In genomic region chr21:35136586-35137254, GRCh38 we compare ENCODE assay signal across 13 cellular contexts.
DNase-seq lines count a peak whose midpoint lies in the region; ATAC-seq, FAIRE-seq and TF ChIP-seq lines count a peak whose summit lies in the region.
"Had no signal": no experiment of that assay in that cellular context is flagged by ENCODE, and none has a peak within 500 bp of the region (broad histone marks: within the 10 kb centered on the region; RNA-seq: fewer than 3 reads in every experiment).

No MANE protein-coding gene starts in this region.

- H3K79me2 ChIP-seq in astrocyte (ENCODE audit: insufficient read depth, low read length), result no peaks in the 10 kb centered on the region

- H3K9me3 ChIP-seq in astrocyte (ENCODE audit: insufficient read depth, low read depth, low read length), result no peaks in the 10 kb centered on the region

- no peaks in the 10 kb centered on the region for H3K27me3 Mint-ChIP-seq in activated naive CD8-positive, alpha-beta T cell
- no peaks in the 10 kb centered on the region for H3K27me3 Mint-ChIP-seq in activated naive CD8-positive, alpha-beta T cell treated with anti-CD3 and anti-CD28 coated beads for 36 hours
- no peaks in the 10 kb centered on the region for H3K27me3 Mint-ChIP-seq in astrocyte (ENCODE audit: low read depth, unreplicated experiment)
- H3K27me3 Mint-ChIP-seq: T-cell had no signal

- H3K9me3 Mint-ChIP-seq in activated naive CD8-positive, alpha-beta T cell (ENCODE audit: low read depth), result no peaks in the 10 kb centered on the region
- H3K9me3 Mint-ChIP-seq in activated naive CD8-positive, alpha-beta T cell treated with anti-CD3 and anti-CD28 coated beads for 36 hours, result no peaks in the 10 kb centered on the region
- H3K9me3 Mint-ChIP-seq in astrocyte (ENCODE audit: unreplicated experiment), result peaks cover 2% of the 10 kb centered on the region
- H3K9me3 Mint-ChIP-seq: T-cell had no signal

- no peaks in the 10 kb centered on the region for H3K36me3 ChIP-seq in astrocyte (ENCODE audit: insufficient read depth, low read length)

- H3K27me3 ChIP-seq in astrocyte (ENCODE audit: insufficient read depth, low read length), result no peaks in the 10 kb centered on the region

- peak overlapping the region; percentile 58 for H2AFZ ChIP-seq in astrocyte (ENCODE audit: low read depth, low read length)

- H3K4me1 ChIP-seq in astrocyte (ENCODE audit: insufficient read depth, low read length), result peaks cover 35% of the 10 kb centered on the region

- H3K27ac ChIP-seq in astrocyte (ENCODE audit: low read depth, low read length), result peak overlapping the region; percentile 92

- peak overlapping the region; percentile 46 for H3K27ac Mint-ChIP-seq in activated naive CD8-positive, alpha-beta T cell
- H3K27ac Mint-ChIP-seq in activated naive CD8-positive, alpha-beta T cell treated with anti-CD3 and anti-CD28 coated beads for 36 hours, result no peak overlapping the region
- H3K27ac Mint-ChIP-seq in astrocyte (ENCODE audit: unreplicated experiment), result peak overlapping the region; percentile 96
- H3K27ac Mint-ChIP-seq: T-cell had no signal

- DNase-seq in activated naive CD8-positive, alpha-beta T cell treated with anti-CD3 and anti-CD28 coated beads for 36 hours, result no peak
- peak; percentile 91 for DNase-seq in astrocyte (ENCODE audit: low read depth)
- peak; percentile 92 for DNase-seq in islet precursor cell
- DNase-seq in urothelium cell line (ENCODE audit: low spot score), result peak; percentile 71
- DNase-seq in omental fat pad (ENCODE audit: low spot score), result no peak
- no peak for DNase-seq in NCI-H128 (lab: John Stamatoyannopoulos, UW; ENCODE audit: unreplicated experiment)
- DNase-seq: activated CD8-positive, alpha-beta memory T cell treated with anti-CD3 and anti-CD28 coated beads, Interleukin-2, amount 50 U/mL, for 4 hours; NCI-H2029; T-cell had no signal

- no peaks in the 10 kb centered on the region for H4K20me1 ChIP-seq in astrocyte (ENCODE audit: insufficient read depth, low read length)

- peak overlapping the region; percentile 67 for H3K4me2 ChIP-seq in astrocyte (ENCODE audit: low read length)

- TF ChIP-seq CTCF in astrocyte (IDR thresholded peaks at IDR 0.05; ENCODE audit: insufficient read depth, low read depth, low read length), result no peak
- TF ChIP-seq CTCF in omental fat pad (IDR thresholded peaks at IDR 0.05), result no peak

- FAIRE-seq in astrocyte (lab: Jason Lieb, UNC), result peak; percentile 60
- FAIRE-seq in urothelium cell line (lab: Jason Lieb, UNC), result no peak
- FAIRE-seq: A204.1 had no signal

- ATAC-seq in omental fat pad (ENCODE audit: low FRiP score) (no peak), HG03457 (IDR thresholded peaks at IDR 0.05; ENCODE audit: unreplicated experiment) (no peak)
- ATAC-seq: T-cell had no signal

- H3K4me1 Mint-ChIP-seq in activated naive CD8-positive, alpha-beta T cell (ENCODE audit: low read depth), result peaks cover 33% of the 10 kb centered on the region
- peaks cover 26% of the 10 kb centered on the region for H3K4me1 Mint-ChIP-seq in activated naive CD8-positive, alpha-beta T cell treated with anti-CD3 and anti-CD28 coated beads for 36 hours
- peaks cover 50% of the 10 kb centered on the region for H3K4me1 Mint-ChIP-seq in astrocyte (ENCODE audit: low read depth, unreplicated experiment)

- peak overlapping the region; percentile 38 for H3K4me3 ChIP-seq in astrocyte (ENCODE audit: insufficient read depth, low read depth, low read length)
- H3K4me3 ChIP-seq: lung had no signal

- H3K4me3 Mint-ChIP-seq in activated naive CD8-positive, alpha-beta T cell, result no peak overlapping the region
- no peak overlapping the region for H3K4me3 Mint-ChIP-seq in activated naive CD8-positive, alpha-beta T cell treated with anti-CD3 and anti-CD28 coated beads for 36 hours
- no peak overlapping the region for H3K4me3 Mint-ChIP-seq in astrocyte (ENCODE audit: unreplicated experiment)
- H3K4me3 Mint-ChIP-seq: T-cell had no signal

- no peaks in the 10 kb centered on the region for H3K36me3 Mint-ChIP-seq in activated naive CD8-positive, alpha-beta T cell
- no peaks in the 10 kb centered on the region for H3K36me3 Mint-ChIP-seq in activated naive CD8-positive, alpha-beta T cell treated with anti-CD3 and anti-CD28 coated beads for 36 hours
- no peaks in the 10 kb centered on the region for H3K36me3 Mint-ChIP-seq in astrocyte (ENCODE audit: low read depth, unreplicated experiment)
- H3K36me3 Mint-ChIP-seq: T-cell had no signal

- H3K9ac ChIP-seq in astrocyte (ENCODE audit: low read length), result peak overlapping the region; percentile 71

Comparison
In these comparisons a context has a peak if more than half of its experiments do, and no peak if none do; other contexts are left out.
1. DNase-seq: peak in astrocyte (single experiment), islet precursor cell (single experiment) and urothelium cell line (single experiment); none in activated naive CD8-positive, alpha-beta T cell treated with anti-CD3 and anti-CD28 coated beads for 36 hours (single experiment), omental fat pad (single experiment) and NCI-H128 (single experiment).